Comparison of ENCODE assay signal across 20 cellular contexts in the genomic region with DNA sequence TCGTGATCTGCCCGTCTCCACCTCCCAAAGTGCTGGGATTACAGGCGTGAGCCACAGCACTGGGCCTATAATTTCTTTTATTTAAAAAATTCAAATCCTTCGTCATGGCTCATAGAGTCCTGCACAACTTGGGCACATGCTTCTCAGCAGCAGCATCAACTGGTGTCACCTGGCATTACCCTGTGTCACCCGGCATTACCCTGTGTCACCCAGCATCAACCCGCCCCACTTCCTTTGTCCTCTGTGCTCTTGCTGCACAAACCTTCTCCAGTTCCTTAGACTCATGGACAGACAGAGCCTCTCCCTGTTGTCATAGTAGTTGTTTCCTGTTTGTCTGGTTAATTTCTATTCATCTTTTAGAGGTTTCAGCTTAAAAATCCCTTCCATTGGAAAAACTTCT.
"Had no signal": no experiment of that assay in that cellular context is flagged by ENCODE, and none has a peak within 500 bp of the region (broad histone marks: within the 10 kb centered on the region; RNA-seq: fewer than 3 reads in every experiment).

No MANE protein-coding gene starts in this region.

- ATAC-seq: effector memory CD8-positive, alpha-beta T cell; gastrocnemius medialis; heart right ventricle; left ventricle myocardium superior; natural killer cell had no signal

- DNase-seq: cerebellar nuclear complex; effector memory CD8-positive, alpha-beta T cell; erythroblast; gastrocnemius medialis; heart right ventricle; hypothalamus; left ventricle myocardium superior; mesendoderm; natural killer cell; sigmoid colon; stimulated activated CD4-positive, alpha-beta T cell treated with anti-CD3 and anti-CD28 coated beads, Interleukin-12 subunit alpha, Interleukin-12 subunit beta, amount 100 ng/mL, for 4 hours; stimulated activated naive CD4-positive, alpha-beta T cell; stomach; substantia nigra; transverse colon had no signal

- H3K27me3 ChIP-seq: gastrocnemius medialis, right atrium auricular region, sigmoid colon, stomach, transverse colon had no signal

- H3K27ac ChIP-seq: gastrocnemius medialis, heart right ventricle, right atrium auricular region, sigmoid colon, skin epidermis, thoracic aorta had no signal

- FAIRE-seq: colon, islet of Langerhans had no signal

- H3K9me3 ChIP-seq: gastrocnemius medialis, heart right ventricle, right atrium auricular region, sigmoid colon, stomach, thoracic aorta, transverse colon had no signal

- H3K4me3 ChIP-seq: gastrocnemius medialis, heart right ventricle, right atrium auricular region, sigmoid colon, skin epidermis, stomach, thoracic aorta, transverse colon had no signal

- H3K4me1 ChIP-seq: heart right ventricle, right atrium auricular region had no signal

- H3K36me3 ChIP-seq: gastrocnemius medialis, heart right ventricle, right atrium auricular region, sigmoid colon, stomach, thoracic aorta, transverse colon had no signal
